In genomic region chr14:89408907-89409675, GRCh38 we compare ENCODE assay signal across 12 cellular contexts. TPM values are rescaled to one million over a fixed set of nuclear protein-coding genes. Genes with fewer than 3 reads are reported as not detected.
DNase-seq lines count a peak whose midpoint lies in the region; ATAC-seq lines count a peak whose summit lies in the region.
"Had no signal": no experiment of that assay in that cellular context is flagged by ENCODE, and none has a peak within 500 bp of the region (broad histone marks: within the 10 kb centered on the region; RNA-seq: fewer than 3 reads in every experiment).

No MANE protein-coding gene starts in this region.

- H3K36me3 ChIP-seq in HUES48 (ENCODE audit: control insufficient read depth, insufficient read depth, low read length), result peaks cover 72% of the 10 kb centered on the region

- no peak overlapping the region for H3K4me3 ChIP-seq in HUES48 (ENCODE audit: low read depth, low read length)

- DNase-seq in astrocyte of the hippocampus (ENCODE audit: low read depth, low spot score), result peak; percentile 78
- no peak for DNase-seq in left lobe of liver (ENCODE audit: low spot score)
- no peak for DNase-seq in stimulated activated naive B cell treated with anti-CD40 and anti-IgM and Interleukin-4, amounts not matched to agents 10 μg/mL and 1 μg/mL and 100 μg/mL, for 72 hours
- no peak for DNase-seq in activated gamma-delta T cell (lab: John Stamatoyannopoulos, UW)
- no peak for DNase-seq in NCI-H510A treated with DMSO at 0.1 percent for 48 hours (lab: John Stamatoyannopoulos, UW)
- DNase-seq: amniotic stem cell; COR-L47; dorsolateral prefrontal cortex; stimulated activated naive CD4-positive, alpha-beta T cell treated with Interleukin-2 at 50 U/mL for 16 hours had no signal

- no peaks in the 10 kb centered on the region for H3K9me3 Mint-ChIP-seq in stimulated activated naive B cell treated with anti-CD40 and anti-IgM and Interleukin-4, amounts not matched to agents 10 μg/mL and 1 μg/mL and 100 μg/mL, for 72 hours

- no peak overlapping the region for H3K4me3 Mint-ChIP-seq in stimulated activated naive B cell treated with anti-CD40 and anti-IgM and Interleukin-4, amounts not matched to agents 10 μg/mL and 1 μg/mL and 100 μg/mL, for 72 hours

- H3K4me1 Mint-ChIP-seq in stimulated activated naive B cell treated with anti-CD40 and anti-IgM and Interleukin-4, amounts not matched to agents 10 μg/mL and 1 μg/mL and 100 μg/mL, for 72 hours, result peaks cover 40 to 63% of the 10 kb centered on the region in 2 donors

- H3K27me3 ChIP-seq in HUES48 (ENCODE audit: control insufficient read depth, insufficient read depth, low read length), result no peaks in the 10 kb centered on the region
- H3K27me3 ChIP-seq: dorsolateral prefrontal cortex had no signal

- H3K9me3 ChIP-seq in HUES48 (ENCODE audit: control insufficient read depth, insufficient read depth, low read length), result peaks cover 6% of the 10 kb centered on the region; the same call in 1 of the 2 replicates

- H3K4me1 ChIP-seq in HUES48 (ENCODE audit: control insufficient read depth, insufficient read depth, low read length), result peaks cover 34% of the 10 kb centered on the region

- peak; percentile 54 for ATAC-seq in left lobe of liver
- no peak for ATAC-seq in stimulated activated naive B cell treated with anti-CD40 and anti-IgM and Interleukin-4, amounts not matched to agents 10 μg/mL and 1 μg/mL and 100 μg/mL, for 72 hours (replicated peaks)
- no peak for ATAC-seq in GM19397 (IDR thresholded peaks at IDR 0.05; ENCODE audit: unreplicated experiment)

- peak overlapping the region; percentile 43 for H3K27ac ChIP-seq in HUES48 (ENCODE audit: low read depth, low read length)
- H3K27ac ChIP-seq: VCaP had no signal

- peak overlapping the region; percentile 25 for H3K27ac Mint-ChIP-seq in stimulated activated naive B cell treated with anti-CD40 and anti-IgM and Interleukin-4, amounts not matched to agents 10 μg/mL and 1 μg/mL and 100 μg/mL, for 72 hours

- no peak overlapping the region for H3K9ac ChIP-seq in HUES48 (ENCODE audit: low read depth, low read length)

- H3K27me3 Mint-ChIP-seq in stimulated activated naive B cell treated with anti-CD40 and anti-IgM and Interleukin-4, amounts not matched to agents 10 μg/mL and 1 μg/mL and 100 μg/mL, for 72 hours, result no peaks in the 10 kb centered on the region

- H3K36me3 Mint-ChIP-seq in stimulated activated naive B cell treated with anti-CD40 and anti-IgM and Interleukin-4, amounts not matched to agents 10 μg/mL and 1 μg/mL and 100 μg/mL, for 72 hours, result peaks cover 47 to 86% of the 10 kb centered on the region in 2 donors

RNA-seq across cellular contexts. Expression of gene FOXN3, which starts 7.9 kb away (rescaled TPM):
- 72.9 TPM for total RNA-seq in left lobe of liver
